In the genomic region with DNA sequence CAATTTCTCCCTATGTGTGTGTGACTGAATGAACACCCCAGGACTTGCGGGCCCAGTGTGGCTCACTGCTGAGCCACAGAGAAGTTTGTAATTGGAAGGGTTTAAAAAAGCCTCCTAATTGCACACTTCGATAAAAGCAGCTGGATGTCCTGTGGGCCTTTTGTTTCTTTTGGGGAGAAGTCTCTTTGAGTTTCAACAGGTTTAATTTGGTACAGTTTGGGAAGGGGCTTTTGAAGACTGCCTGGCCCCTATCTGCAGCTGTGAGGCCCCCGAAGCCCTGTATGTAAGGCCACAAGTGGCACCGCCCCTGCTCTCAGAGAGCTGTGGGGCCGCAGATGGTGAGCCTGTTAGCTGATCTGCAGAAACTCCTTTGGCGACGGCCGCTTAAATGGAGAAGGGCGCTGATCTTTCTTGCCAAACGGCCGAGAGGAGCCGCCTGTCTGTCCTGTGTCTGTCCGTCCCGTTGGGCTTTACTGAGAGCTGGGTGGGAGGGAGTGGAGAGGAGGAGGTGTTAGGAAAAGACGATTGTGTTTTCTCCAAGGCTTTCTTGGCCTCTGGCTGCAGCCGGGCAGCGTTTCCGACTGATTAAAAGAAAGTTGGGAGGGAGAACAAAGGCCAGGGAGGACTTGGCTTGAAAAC, we compare ENCODE assay signal across 8 cellular contexts. TPM values are rescaled to one million over a fixed set of nuclear protein-coding genes. Genes with fewer than 3 reads are reported as not detected.
A peak's percentile ranks its signal among the peaks of the same experiment; 100 is the strongest.
DNase-seq lines count a peak whose midpoint lies in the region; TF ChIP-seq lines count a peak whose summit lies in the region.

No MANE protein-coding gene starts in this region.

- H3K27ac ChIP-seq in ascending aorta = peak overlapping the region; percentile 66 to 72

- H3K4me1 Mint-ChIP-seq in activated CD4-positive, alpha-beta memory T cell treated with anti-CD3 and anti-CD28 coated beads for 36 hours (ENCODE audit: low read depth) = no peaks in the 10 kb centered on the region

- POLR2A ChIA-PET in activated CD4-positive, alpha-beta memory T cell treated with anti-CD3 and anti-CD28 coated beads for 36 hours (lab: Charles Lee) = no interaction called here

- H3K27me3 ChIP-seq in HAP-1 (ENCODE audit: low read depth) (no peaks in the 10 kb centered on the region), ascending aorta (no peaks in the 10 kb centered on the region)

- in situ Hi-C loops in HAP-1 (cut with MboI; ENCODE audit: low sequenced_read_pairs) = no loop called here
- in situ Hi-C loops in KBM-7 (cut with MboI; ENCODE audit: low pct_unique_long_range_greater_than_20kb, low sequenced_read_pairs) = no loop called here

- peaks cover 14% of the 10 kb centered on the region for H3K4me1 ChIP-seq in HAP-1
- H3K4me1 ChIP-seq in ascending aorta = peaks cover 0 to 18% of the 10 kb centered on the region in 2 donors

- DNase-seq in HAP-1 (ENCODE audit: low spot score in 2 of 2) (peak; percentile 63 to 69), ascending aorta (ENCODE audit: low spot score in 2 of 2) (no peak), hepatic stellate cell (ENCODE audit: low spot score) (peak; percentile 7), skeletal muscle cell (ENCODE audit: low read depth) (no peak), OCI-M2 (lab: John Stamatoyannopoulos, UW; ENCODE audit: unreplicated experiment) (no peak), KBM-7 (no peak)
- no peak for DNase-seq in activated CD4-positive, alpha-beta memory T cell treated with anti-CD3 and anti-CD28 coated beads for 36 hours
- DNase-seq in activated naive CD4-positive, alpha-beta T cell (lab: John Stamatoyannopoulos, UW) = no peak

- H3K4me3 ChIP-seq in HAP-1 = peak overlapping the region; percentile 73
- peak overlapping the region; percentile 56 to 70 for H3K4me3 ChIP-seq in ascending aorta
- peak overlapping the region; percentile 69 for H3K4me3 ChIP-seq in skeletal muscle cell (ENCODE audit: low read depth, low read length)

- no peaks in the 10 kb centered on the region for H3K9me3 Mint-ChIP-seq in activated CD4-positive, alpha-beta memory T cell treated with anti-CD3 and anti-CD28 coated beads for 36 hours

- no peak overlapping the region for H3K4me3 Mint-ChIP-seq in activated CD4-positive, alpha-beta memory T cell treated with anti-CD3 and anti-CD28 coated beads for 36 hours

- intact Hi-C loops in ascending aorta (cut with DNase I) = loop anchor here (2.0 to 5.0 kb wide), 2 partner anchors 20 to 63 kb away; no protein-coding TSS in a partner anchor
- intact Hi-C loops in activated CD4-positive, alpha-beta memory T cell treated with anti-CD3 and anti-CD28 coated beads for 36 hours (cut with micrococcal nuclease) = no loop called here

- no peak for TF ChIP-seq CTCF in ascending aorta (IDR thresholded peaks at IDR 0.05)

- CTCF ChIA-PET in activated CD4-positive, alpha-beta memory T cell treated with anti-CD3 and anti-CD28 coated beads for 36 hours (lab: Charles Lee) = no interaction called here

- H3K36me3 ChIP-seq in HAP-1 (replicated peaks) (peaks cover 18% of the 10 kb centered on the region), ascending aorta (no peaks in the 10 kb centered on the region)

- peaks cover 35% of the 10 kb centered on the region for H3K27me3 Mint-ChIP-seq in activated CD4-positive, alpha-beta memory T cell treated with anti-CD3 and anti-CD28 coated beads for 36 hours

- H3K9me3 ChIP-seq in HAP-1 = no peaks in the 10 kb centered on the region
- no peaks in the 10 kb centered on the region for H3K9me3 ChIP-seq in ascending aorta

- H3K36me3 Mint-ChIP-seq in activated CD4-positive, alpha-beta memory T cell treated with anti-CD3 and anti-CD28 coated beads for 36 hours = no peaks in the 10 kb centered on the region

- no peak overlapping the region for H3K27ac Mint-ChIP-seq in activated CD4-positive, alpha-beta memory T cell treated with anti-CD3 and anti-CD28 coated beads for 36 hours

RNA-seq across cellular contexts. Expression of gene FBLN1, which starts 2.1 kb away (rescaled TPM):
- 580 TPM for total RNA-seq in ascending aorta
- total RNA-seq in activated CD4-positive, alpha-beta memory T cell treated with anti-CD3 and anti-CD28 coated beads for 36 hours = not detected

Comparison
In these comparisons a context has a peak if more than half of its experiments do, and no peak if none do; other contexts are left out.
1. DNase-seq: peak in HAP-1 (2 of 2) and hepatic stellate cell (single experiment); none in ascending aorta (0 of 2), skeletal muscle cell (single experiment), activated CD4-positive, alpha-beta memory T cell treated with anti-CD3 and anti-CD28 coated beads for 36 hours (single experiment), activated naive CD4-positive, alpha-beta T cell (0 of 4), OCI-M2 (single experiment) and KBM-7 (single experiment).
2. RNA of gene FBLN1, which starts 2.1 kb away (total RNA-seq): 580 TPM in ascending aorta (single experiment); not detected in activated CD4-positive, alpha-beta memory T cell treated with anti-CD3 and anti-CD28 coated beads for 36 hours; every median in the first group is over 100 times any median in the second.
3. Peak in every context shown above with its lines, with median percentiles within 50 percentile points of each other: H3K4me3 ChIP-seq.